17 cellular contexts compared by ENCODE assay signal in the genomic region with DNA sequence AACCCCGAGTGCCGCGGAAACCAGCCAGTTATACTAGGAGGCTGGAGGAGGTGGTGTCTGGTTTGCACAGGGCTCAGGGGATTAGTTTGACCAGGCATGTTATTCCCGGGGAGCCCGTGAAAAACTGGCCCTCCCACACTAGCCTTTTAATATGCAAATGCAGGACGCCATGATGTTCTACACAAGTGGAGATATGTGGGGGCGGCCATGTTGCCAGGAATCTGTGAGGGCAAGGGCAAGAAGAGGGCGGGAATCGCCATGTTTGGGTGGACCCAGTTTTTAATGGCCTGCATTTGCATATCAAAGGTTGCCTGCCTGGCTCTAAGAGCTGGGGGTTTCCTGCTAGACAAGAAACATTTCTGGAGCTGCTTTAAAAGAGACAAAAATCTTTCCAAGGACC.
DNase-seq lines count a peak whose midpoint lies in the region; ATAC-seq and TF ChIP-seq lines count a peak whose summit lies in the region.
"Had no signal": no experiment of that assay in that cellular context is flagged by ENCODE, and none has a peak within 500 bp of the region (broad histone marks: within the 10 kb centered on the region; RNA-seq: fewer than 3 reads in every experiment).

No MANE protein-coding gene starts in this region.

- H3K9ac ChIP-seq in iPS-20b (ENCODE audit: low read depth, low read length): no peak overlapping the region
- H3K9ac ChIP-seq: BLaER1 treated with 17β-estradiol and CSF1 and Interleukin-3, amounts not matched to agents 10 nM and 100 nM had no signal

- POLR2A ChIA-PET in WTC11 (lab: Charles Lee): no interaction called here

- H3K4me3 Mint-ChIP-seq in WTC11: peak overlapping the region; percentile 33
- no peak overlapping the region for H3K4me3 Mint-ChIP-seq in natural killer cell
- H3K4me3 Mint-ChIP-seq: CD8-positive, alpha-beta memory T cell had no signal

- ATAC-seq in WTC11: peak; percentile 84
- no peak for ATAC-seq in HG03108 (IDR thresholded peaks at IDR 0.05; ENCODE audit: unreplicated experiment)
- no peak for ATAC-seq in natural killer cell
- ATAC-seq: A549, PC-3 had no signal

- no peak overlapping the region for H3K4me3 ChIP-seq in HAP-1
- peak overlapping the region; percentile 40; the same call in 1 of the 2 replicates for H3K4me3 ChIP-seq in iPS-20b (ENCODE audit: low read length)
- H3K4me3 ChIP-seq: A549; BLaER1 treated with 17β-estradiol and CSF1 and Interleukin-3, amounts not matched to agents 10 nM and 100 nM had no signal

- in situ Hi-C loops in HAP-1 (cut with MboI; ENCODE audit: low sequenced_read_pairs): no loop called here

- no peaks in the 10 kb centered on the region for H3K9me3 ChIP-seq in HAP-1
- H3K9me3 ChIP-seq in iPS-20b (ENCODE audit: insufficient read depth, low read depth, low read length): no peaks in the 10 kb centered on the region
- H3K9me3 ChIP-seq: A549; BLaER1 treated with 17β-estradiol and CSF1 and Interleukin-3, amounts not matched to agents 10 nM and 100 nM had no signal

- H3K27ac Mint-ChIP-seq in WTC11: no peak overlapping the region
- H3K27ac Mint-ChIP-seq in natural killer cell: no peak overlapping the region
- H3K27ac Mint-ChIP-seq: CD8-positive, alpha-beta memory T cell had no signal

- CTCF ChIA-PET in WTC11 (lab: Charles Lee): no interaction called here

- H3K27me3 Mint-ChIP-seq in WTC11 (ENCODE audit: low read depth) (no peaks in the 10 kb centered on the region), natural killer cell (ENCODE audit: low read depth in 2 of 2) (no peaks in the 10 kb centered on the region)
- H3K27me3 Mint-ChIP-seq: CD8-positive, alpha-beta memory T cell had no signal

- H3K36me3 Mint-ChIP-seq in WTC11: 0 out of 2 replicates have a peak, but pooled peaks cover 3% of the 10 kb centered on the region
- H3K36me3 Mint-ChIP-seq in natural killer cell: no peaks in the 10 kb centered on the region
- H3K36me3 Mint-ChIP-seq: CD8-positive, alpha-beta memory T cell had no signal

- no peak for TF ChIP-seq CTCF in WTC11 (IDR thresholded peaks at IDR 0.05)
- TF ChIP-seq CTCF in GM10266 (IDR thresholded peaks at IDR 0.05; ENCODE audit: control insufficient read depth, insufficient read depth, low read depth, missing control alignments): no peak
- no peak for TF ChIP-seq CTCF in natural killer cell (IDR thresholded peaks at IDR 0.05)

- H3K27me3 ChIP-seq in HAP-1 (ENCODE audit: low read depth) (no peaks in the 10 kb centered on the region), iPS-20b (ENCODE audit: insufficient read depth, low read length) (no peaks in the 10 kb centered on the region)
- H3K27me3 ChIP-seq: BLaER1 treated with 17β-estradiol and CSF1 and Interleukin-3, amounts not matched to agents 10 nM and 100 nM had no signal

- H3K36me3 ChIP-seq in HAP-1 (replicated peaks): no peaks in the 10 kb centered on the region
- no peaks in the 10 kb centered on the region for H3K36me3 ChIP-seq in iPS-20b (ENCODE audit: insufficient read depth, low read depth, low read length)
- H3K36me3 ChIP-seq: BLaER1 treated with 17β-estradiol and CSF1 and Interleukin-3, amounts not matched to agents 10 nM and 100 nM had no signal

- H3K9me3 Mint-ChIP-seq in WTC11 (peaks cover 11% of the 10 kb centered on the region), natural killer cell (peaks cover 5 to 9% of the 10 kb centered on the region in 2 donors)

- intact Hi-C loops in natural killer cell (cut with micrococcal nuclease): no loop called here

- DNase-seq in A172 (ENCODE audit: low spot score) (peak; percentile 14), HAP-1 (ENCODE audit: low spot score in 2 of 2) (peak; percentile 32 to 68), WTC11 (ENCODE audit: low spot score) (peak; percentile 66), NCI-H2081 (lab: John Stamatoyannopoulos, UW) (no peak), GM10266 (ENCODE audit: extremely low spot score) (no peak), natural killer cell (no peak)
- DNase-seq: CD8-positive, alpha-beta memory T cell; DMS79 treated with DMSO at 0.1 percent for 48 hours; GF-D8; NCI-H1436; NCI-H446 treated with DMSO at 0.1 percent for 48 hours; NCI-H774; PC-3 had no signal

- H3K27ac ChIP-seq in iPS-20b (ENCODE audit: low read length): no peak overlapping the region
- H3K27ac ChIP-seq: A549; BLaER1 treated with 17β-estradiol and CSF1 and Interleukin-3, amounts not matched to agents 10 nM and 100 nM had no signal

- H3K4me1 Mint-ChIP-seq in WTC11 (peaks cover 28% of the 10 kb centered on the region), natural killer cell (no peaks in the 10 kb centered on the region)
- H3K4me1 Mint-ChIP-seq: CD8-positive, alpha-beta memory T cell had no signal

- H3K4me1 ChIP-seq in HAP-1: no peaks in the 10 kb centered on the region
- peaks cover 3% of the 10 kb centered on the region for H3K4me1 ChIP-seq in iPS-20b (ENCODE audit: insufficient read depth, low read length)
- H3K4me1 ChIP-seq: A549; BLaER1 treated with 17β-estradiol and CSF1 and Interleukin-3, amounts not matched to agents 10 nM and 100 nM had no signal

TF ChIP-seq in WTC11, 78 proteins besides CTCF, POLR2A, EP300 and RAD21:
- TF ChIP-seq TEAD1 (CRISPR knock-in tag; IDR thresholded peaks at IDR 0.05) (0 out of 2 replicates have a peak, but pooled peaks have one; percentile 29), EMX1 (CRISPR knock-in tag; IDR thresholded peaks at IDR 0.05) (no peak), ZNF121 (CRISPR knock-in tag; IDR thresholded peaks at IDR 0.05) (no peak)
- TF ChIP-seq, protein P1, sequence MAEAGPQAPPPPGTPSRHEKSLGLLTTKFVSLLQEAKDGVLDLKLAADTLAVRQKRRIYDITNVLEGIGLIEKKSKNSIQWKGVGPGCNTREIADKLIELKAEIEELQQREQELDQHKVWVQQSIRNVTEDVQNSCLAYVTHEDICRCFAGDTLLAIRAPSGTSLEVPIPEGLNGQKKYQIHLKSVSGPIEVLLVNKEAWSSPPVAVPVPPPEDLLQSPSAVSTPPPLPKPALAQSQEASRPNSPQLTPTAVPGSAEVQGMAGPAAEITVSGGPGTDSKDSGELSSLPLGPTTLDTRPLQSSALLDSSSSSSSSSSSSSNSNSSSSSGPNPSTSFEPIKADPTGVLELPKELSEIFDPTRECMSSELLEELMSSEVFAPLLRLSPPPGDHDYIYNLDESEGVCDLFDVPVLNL (CRISPR knock-in tag; IDR thresholded peaks at IDR 0.05; ENCODE audit: borderline replicate concordance, low read depth): peak; percentile 89
- TF ChIP-seq, protein P2, sequence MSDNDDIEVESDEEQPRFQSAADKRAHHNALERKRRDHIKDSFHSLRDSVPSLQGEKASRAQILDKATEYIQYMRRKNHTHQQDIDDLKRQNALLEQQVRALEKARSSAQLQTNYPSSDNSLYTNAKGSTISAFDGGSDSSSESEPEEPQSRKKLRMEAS (CRISPR knock-in tag; IDR thresholded peaks at IDR 0.05): peak; percentile 33; the same call in 1 of the 2 replicates
- TF ChIP-seq, protein P3, sequence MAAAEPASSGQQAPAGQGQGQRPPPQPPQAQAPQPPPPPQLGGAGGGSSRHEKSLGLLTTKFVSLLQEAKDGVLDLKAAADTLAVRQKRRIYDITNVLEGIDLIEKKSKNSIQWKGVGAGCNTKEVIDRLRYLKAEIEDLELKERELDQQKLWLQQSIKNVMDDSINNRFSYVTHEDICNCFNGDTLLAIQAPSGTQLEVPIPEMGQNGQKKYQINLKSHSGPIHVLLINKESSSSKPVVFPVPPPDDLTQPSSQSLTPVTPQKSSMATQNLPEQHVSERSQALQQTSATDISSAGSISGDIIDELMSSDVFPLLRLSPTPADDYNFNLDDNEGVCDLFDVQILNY (CRISPR knock-in tag; IDR thresholded peaks at IDR 0.05): peak; percentile 91; the same call in 1 of the 2 replicates
- TF ChIP-seq, protein P4, sequence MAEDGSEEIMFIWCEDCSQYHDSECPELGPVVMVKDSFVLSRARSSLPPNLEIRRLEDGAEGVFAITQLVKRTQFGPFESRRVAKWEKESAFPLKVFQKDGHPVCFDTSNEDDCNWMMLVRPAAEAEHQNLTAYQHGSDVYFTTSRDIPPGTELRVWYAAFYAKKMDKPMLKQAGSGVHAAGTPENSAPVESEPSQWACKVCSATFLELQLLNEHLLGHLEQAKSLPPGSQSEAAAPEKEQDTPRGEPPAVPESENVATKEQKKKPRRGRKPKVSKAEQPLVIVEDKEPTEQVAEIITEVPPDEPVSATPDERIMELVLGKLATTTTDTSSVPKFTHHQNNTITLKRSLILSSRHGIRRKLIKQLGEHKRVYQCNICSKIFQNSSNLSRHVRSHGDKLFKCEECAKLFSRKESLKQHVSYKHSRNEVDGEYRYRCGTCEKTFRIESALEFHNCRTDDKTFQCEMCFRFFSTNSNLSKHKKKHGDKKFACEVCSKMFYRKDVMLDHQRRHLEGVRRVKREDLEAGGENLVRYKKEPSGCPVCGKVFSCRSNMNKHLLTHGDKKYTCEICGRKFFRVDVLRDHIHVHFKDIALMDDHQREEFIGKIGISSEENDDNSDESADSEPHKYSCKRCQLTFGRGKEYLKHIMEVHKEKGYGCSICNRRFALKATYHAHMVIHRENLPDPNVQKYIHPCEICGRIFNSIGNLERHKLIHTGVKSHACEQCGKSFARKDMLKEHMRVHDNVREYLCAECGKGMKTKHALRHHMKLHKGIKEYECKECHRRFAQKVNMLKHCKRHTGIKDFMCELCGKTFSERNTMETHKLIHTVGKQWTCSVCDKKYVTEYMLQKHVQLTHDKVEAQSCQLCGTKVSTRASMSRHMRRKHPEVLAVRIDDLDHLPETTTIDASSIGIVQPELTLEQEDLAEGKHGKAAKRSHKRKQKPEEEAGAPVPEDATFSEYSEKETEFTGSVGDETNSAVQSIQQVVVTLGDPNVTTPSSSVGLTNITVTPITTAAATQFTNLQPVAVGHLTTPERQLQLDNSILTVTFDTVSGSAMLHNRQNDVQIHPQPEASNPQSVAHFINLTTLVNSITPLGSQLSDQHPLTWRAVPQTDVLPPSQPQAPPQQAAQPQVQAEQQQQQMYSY (CRISPR knock-in tag; IDR thresholded peaks at IDR 0.05): no peak

Comparison
In these comparisons a context has a peak if more than half of its experiments do, and no peak if none do; other contexts are left out.
1. DNase-seq: peak in A172 (single experiment), HAP-1 (2 of 2) and WTC11 (single experiment); none in NCI-H2081 (0 of 2), GM10266 (single experiment) and natural killer cell (single experiment).